18 cellular contexts compared by ENCODE assay signal in genomic region chr9:87510251-87510683, GRCh38. TPM values are rescaled to one million over a fixed set of nuclear protein-coding genes. Genes with fewer than 3 reads are reported as not detected.
A peak's percentile ranks its signal among the peaks of the same experiment; 100 is the strongest.
DNase-seq lines count a peak whose midpoint lies in the region; ATAC-seq, FAIRE-seq and TF ChIP-seq lines count a peak whose summit lies in the region.
"Had no signal": no experiment of that assay in that cellular context is flagged by ENCODE, and none has a peak within 500 bp of the region (broad histone marks: within the 10 kb centered on the region; RNA-seq: fewer than 3 reads in every experiment).

No MANE protein-coding gene starts in this region.

- TF ChIP-seq CTCF in astrocyte (IDR thresholded peaks at IDR 0.05; ENCODE audit: insufficient read depth, low read depth, low read length) (no peak), endodermal cell (conservative IDR thresholded peaks at IDR 0.05) (no peak), upper lobe of right lung (IDR thresholded peaks at IDR 0.05) (no peak)

- H3K79me2 ChIP-seq in astrocyte (ENCODE audit: insufficient read depth, low read length) = no peaks in the 10 kb centered on the region

- H3K4me1 Mint-ChIP-seq in astrocyte (ENCODE audit: low read depth, unreplicated experiment) = peaks cover 13% of the 10 kb centered on the region
- peaks cover 7% of the 10 kb centered on the region for H3K4me1 Mint-ChIP-seq in endodermal cell
- H3K4me1 Mint-ChIP-seq in stimulated activated naive B cell treated with anti-CD40 and anti-IgM and Interleukin-4, amounts not matched to agents 10 μg/mL and 1 μg/mL and 100 μg/mL, for 72 hours = peaks cover 0 to 2% of the 10 kb centered on the region in 2 donors
- H3K4me1 Mint-ChIP-seq: CD4-positive, alpha-beta memory T cell had no signal

- H3K9me3 ChIP-seq in astrocyte (ENCODE audit: insufficient read depth, low read depth, low read length) (no peaks in the 10 kb centered on the region), endodermal cell (ENCODE audit: control insufficient read depth, low read length) (no peaks in the 10 kb centered on the region), mesodermal cell (ENCODE audit: control insufficient read depth, low read length) (no peaks in the 10 kb centered on the region), upper lobe of right lung (no peaks in the 10 kb centered on the region)
- H3K9me3 ChIP-seq: SJCRH30 had no signal

- 85 to 93% methylated on average over 4 of the region's 4 CpGs for WGBS in endodermal cell (ENCODE audit: insufficient coverage in 1 of 2, insufficient read length in 1 of 2), 2 experiments
- WGBS in mesodermal cell (ENCODE audit: insufficient coverage in 2 of 2), 2 experiments = 97% methylated on average over 3 to 4 of the region's 4 CpGs

- no peak overlapping the region for H2AFZ ChIP-seq in astrocyte (ENCODE audit: low read depth, low read length)

- H3K4me1 ChIP-seq in astrocyte (ENCODE audit: insufficient read depth, low read length) (no peaks in the 10 kb centered on the region), endodermal cell (ENCODE audit: control insufficient read depth, insufficient read depth, low read length) (no peaks in the 10 kb centered on the region), mesodermal cell (ENCODE audit: control insufficient read depth, insufficient read depth, low read length, poor library complexity, severe bottlenecking) (no peaks in the 10 kb centered on the region), upper lobe of right lung (peaks cover 50% of the 10 kb centered on the region)
- H3K4me1 ChIP-seq: SJCRH30 had no signal

- no peak overlapping the region for H3K9ac ChIP-seq in astrocyte (ENCODE audit: low read length)
- H3K9ac ChIP-seq in endodermal cell (ENCODE audit: extremely low read depth, low read length, poor library complexity, severe bottlenecking) = no peak overlapping the region
- H3K9ac ChIP-seq: BLaER1 treated with 17β-estradiol and CSF1 and Interleukin-3, amounts not matched to agents 10 nM and 100 nM had no signal

- FAIRE-seq in astrocyte (lab: Jason Lieb, UNC) = no peak
- FAIRE-seq: GM12891, RCC 7860 had no signal

- intact Hi-C loops in upper lobe of right lung (cut with DNase I) = no loop called here

- H3K27me3 ChIP-seq in astrocyte (ENCODE audit: insufficient read depth, low read length) (peaks cover 3% of the 10 kb centered on the region), endodermal cell (ENCODE audit: control insufficient read depth, insufficient read depth, low read length, poor library complexity, severe bottlenecking) (no peaks in the 10 kb centered on the region), upper lobe of right lung (no peaks in the 10 kb centered on the region)
- H3K27me3 ChIP-seq: SJCRH30 had no signal

- H4K20me1 ChIP-seq in astrocyte (ENCODE audit: insufficient read depth, low read length) = no peaks in the 10 kb centered on the region
- H4K20me1 ChIP-seq: BLaER1 treated with 17β-estradiol and CSF1 and Interleukin-3, amounts not matched to agents 10 nM and 100 nM had no signal

- H3K27ac ChIP-seq in astrocyte (ENCODE audit: low read depth, low read length) = no peak overlapping the region
- no peak overlapping the region for H3K27ac ChIP-seq in endodermal cell (ENCODE audit: low read depth, low read length)
- H3K27ac ChIP-seq in mesodermal cell (ENCODE audit: low read depth, low read length, severe bottlenecking) = peak overlapping the region; percentile 43
- H3K27ac ChIP-seq in upper lobe of right lung = peak overlapping the region; percentile 36
- H3K27ac ChIP-seq: BLaER1 treated with 17β-estradiol and CSF1 and Interleukin-3, amounts not matched to agents 10 nM and 100 nM; SJCRH30 had no signal

- H3K27me3 Mint-ChIP-seq in astrocyte (ENCODE audit: low read depth, unreplicated experiment) (no peaks in the 10 kb centered on the region), endodermal cell (ENCODE audit: insufficient read depth) (no peaks in the 10 kb centered on the region)
- peaks cover 31 to 34% of the 10 kb centered on the region in 2 donors for H3K27me3 Mint-ChIP-seq in stimulated activated naive B cell treated with anti-CD40 and anti-IgM and Interleukin-4, amounts not matched to agents 10 μg/mL and 1 μg/mL and 100 μg/mL, for 72 hours

- H3K27ac Mint-ChIP-seq in astrocyte (ENCODE audit: unreplicated experiment) (no peak overlapping the region), endodermal cell (peak overlapping the region; percentile 64)
- no peak overlapping the region for H3K27ac Mint-ChIP-seq in stimulated activated naive B cell treated with anti-CD40 and anti-IgM and Interleukin-4, amounts not matched to agents 10 μg/mL and 1 μg/mL and 100 μg/mL, for 72 hours
- H3K27ac Mint-ChIP-seq: CD4-positive, alpha-beta memory T cell had no signal

- peaks cover 26% of the 10 kb centered on the region for H3K36me3 Mint-ChIP-seq in astrocyte (ENCODE audit: low read depth, unreplicated experiment)
- H3K36me3 Mint-ChIP-seq in endodermal cell (ENCODE audit: low read depth) = peaks cover 67% of the 10 kb centered on the region
- H3K36me3 Mint-ChIP-seq in stimulated activated naive B cell treated with anti-CD40 and anti-IgM and Interleukin-4, amounts not matched to agents 10 μg/mL and 1 μg/mL and 100 μg/mL, for 72 hours = no peaks in the 10 kb centered on the region
- H3K36me3 Mint-ChIP-seq: CD4-positive, alpha-beta memory T cell had no signal

- H3K36me3 ChIP-seq in astrocyte (ENCODE audit: insufficient read depth, low read length) (no peaks in the 10 kb centered on the region), endodermal cell (ENCODE audit: control insufficient read depth, insufficient read depth, low read length) (peaks cover 75% of the 10 kb centered on the region), mesodermal cell (ENCODE audit: control insufficient read depth, insufficient read depth, low read length) (peaks cover 51% of the 10 kb centered on the region), upper lobe of right lung (peaks cover 20% of the 10 kb centered on the region)

- ATAC-seq in upper lobe of right lung = no peak
- no peak for ATAC-seq in HG02623 (IDR thresholded peaks at IDR 0.05; ENCODE audit: unreplicated experiment)
- no peak for ATAC-seq in stimulated activated naive B cell treated with anti-CD40 and anti-IgM and Interleukin-4, amounts not matched to agents 10 μg/mL and 1 μg/mL and 100 μg/mL, for 72 hours (replicated peaks)

- H3K4me2 ChIP-seq in astrocyte (ENCODE audit: low read length) = peak overlapping the region; percentile 53
- H3K4me2 ChIP-seq: BLaER1 treated with 17β-estradiol and CSF1 and Interleukin-3, amounts not matched to agents 10 nM and 100 nM had no signal

- H3K9me3 Mint-ChIP-seq in astrocyte (ENCODE audit: unreplicated experiment) (no peaks in the 10 kb centered on the region), endodermal cell (no peaks in the 10 kb centered on the region)
- no peaks in the 10 kb centered on the region for H3K9me3 Mint-ChIP-seq in stimulated activated naive B cell treated with anti-CD40 and anti-IgM and Interleukin-4, amounts not matched to agents 10 μg/mL and 1 μg/mL and 100 μg/mL, for 72 hours

- H3K4me3 ChIP-seq in astrocyte (ENCODE audit: insufficient read depth, low read depth, low read length) (no peak overlapping the region), endodermal cell (ENCODE audit: low read length) (no peak overlapping the region), mesodermal cell (ENCODE audit: extremely low read depth, insufficient read depth, low read length, poor library complexity, severe bottlenecking) (no peak overlapping the region), upper lobe of right lung (no peak overlapping the region)
- H3K4me3 ChIP-seq: BLaER1 treated with 17β-estradiol and CSF1 and Interleukin-3, amounts not matched to agents 10 nM and 100 nM; SJCRH30 had no signal

- H3K4me3 Mint-ChIP-seq in astrocyte (ENCODE audit: unreplicated experiment) = no peak overlapping the region
- no peak overlapping the region for H3K4me3 Mint-ChIP-seq in endodermal cell
- H3K4me3 Mint-ChIP-seq in stimulated activated naive B cell treated with anti-CD40 and anti-IgM and Interleukin-4, amounts not matched to agents 10 μg/mL and 1 μg/mL and 100 μg/mL, for 72 hours = no peak overlapping the region
- H3K4me3 Mint-ChIP-seq: CD4-positive, alpha-beta memory T cell had no signal

- DNase-seq in astrocyte (ENCODE audit: low read depth) = no peak
- no peak for DNase-seq in endodermal cell
- no peak for DNase-seq in upper lobe of right lung
- no peak for DNase-seq in stimulated activated naive B cell treated with anti-CD40 and anti-IgM and Interleukin-4, amounts not matched to agents 10 μg/mL and 1 μg/mL and 100 μg/mL, for 72 hours
- DNase-seq in NCI-H1417 (lab: John Stamatoyannopoulos, UW) = no peak
- DNase-seq: ACHN; CD4-positive, alpha-beta memory T cell; Kasumi-1; NCI-H1694 treated with DMSO at 0.1 percent for 48 hours; NCI-H2081 treated with DMSO at 0.1 percent for 48 hours; NCI-H526; SJCRH30 had no signal

RNA-seq across cellular contexts. Expression of gene DAPK1, which starts 12.6 kb away (rescaled TPM):
- total RNA-seq in astrocyte = 31.1 and 35.1 TPM in 2 replicates
- 100 to 1,000 TPM; 117 to 139 TPM for total RNA-seq in endodermal cell
- 39.1 TPM for polyA plus RNA-seq in endodermal cell (2013, experiment 1 of 2)
- 33.2 TPM for polyA plus RNA-seq in endodermal cell (2013, experiment 2 of 2)
- 26.4 TPM for polyA plus RNA-seq in mesodermal cell (2013, experiment 1 of 2)
- 21.0 TPM for polyA plus RNA-seq in mesodermal cell (2013, experiment 2 of 2)
- 168 TPM for total RNA-seq in upper lobe of right lung
- total RNA-seq: G401 had no signal
- polyA plus RNA-seq: CD4-positive, alpha-beta memory T cell had no signal

Comparison
In these comparisons a context has a peak if more than half of its experiments do, and no peak if none do; other contexts are left out.
1. H3K27ac ChIP-seq: peak in mesodermal cell (single experiment) and upper lobe of right lung (single experiment); none in astrocyte (single experiment) and endodermal cell (single experiment).